Comparison of ENCODE assay signal across 20 cellular contexts in the genomic region with DNA sequence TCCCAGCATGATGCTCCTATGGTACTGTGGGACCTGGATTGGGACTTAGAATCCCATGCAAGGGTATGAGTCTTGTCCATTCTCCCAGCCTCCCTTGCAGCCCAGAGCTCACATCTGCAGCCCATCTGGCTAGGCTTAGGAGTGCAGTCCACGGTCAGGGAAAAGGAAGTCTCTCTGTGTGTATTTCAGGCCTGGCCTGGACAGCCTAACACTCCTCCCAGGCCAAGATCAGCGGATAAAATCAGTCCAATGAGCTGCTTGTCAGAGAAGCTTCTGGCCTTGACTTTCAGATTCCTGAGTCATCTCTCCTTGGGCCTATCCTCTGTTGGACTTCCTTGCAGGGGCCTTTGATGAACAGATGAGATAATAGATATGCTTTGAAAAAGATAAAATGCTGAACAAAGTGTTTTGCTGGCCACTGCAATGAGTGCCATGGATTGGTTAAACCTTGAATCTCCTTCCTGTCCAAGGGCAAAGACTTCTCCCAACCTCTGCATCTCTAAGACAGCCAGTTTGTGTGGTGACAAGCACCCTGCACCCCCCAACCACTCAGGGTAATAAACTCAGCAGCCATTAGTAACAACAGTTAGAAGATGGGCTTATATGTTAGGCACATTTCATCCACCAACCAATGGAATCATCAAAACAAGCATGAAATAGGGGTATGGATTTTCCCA.
DNase-seq lines count a peak whose midpoint lies in the region; ATAC-seq and TF ChIP-seq lines count a peak whose summit lies in the region.
"Had no signal": no experiment of that assay in that cellular context is flagged by ENCODE, and none has a peak within 500 bp of the region (broad histone marks: within the 10 kb centered on the region; RNA-seq: fewer than 3 reads in every experiment).

No MANE protein-coding gene starts in this region.

- POLR2A ChIA-PET in IMR-90 (lab: Charles Lee; ENCODE audit: unreplicated experiment) = no interaction called here

- no peak overlapping the region for H4K91ac ChIP-seq in IMR-90 (ENCODE audit: insufficient read depth, low read depth, low read length)

- no peaks in the 10 kb centered on the region for H3K4me1 ChIP-seq in IMR-90 (ENCODE audit: control insufficient read depth, insufficient read depth, low read length)
- no peaks in the 10 kb centered on the region for H3K4me1 ChIP-seq in mesendoderm (ENCODE audit: control insufficient read depth, low read depth, low read length)
- H3K4me1 ChIP-seq: HAP-1 had no signal

- ATAC-seq in IMR-90 (ENCODE audit: low read depth) = peak; percentile 37; the same call in 1 of the 2 replicates
- ATAC-seq in GM18511 (IDR thresholded peaks at IDR 0.05; ENCODE audit: unreplicated experiment) = no peak
- ATAC-seq: activated CD8-positive, alpha-beta memory T cell treated with anti-CD3 and anti-CD28 coated beads, Interleukin-2, amount 10 ng/mL, durations not matched to agents 7 days and 5 days had no signal

- no CpG with 5 or more reads among the region's 2 CpGs for WGBS in IMR-90 (ENCODE audit: extremely low coverage in 2 of 2, insufficient read length in 1 of 2), 2 experiments
- WGBS in mesendoderm (ENCODE audit: extremely low coverage, insufficient coverage, low lambda C conversion rate) = no CpG with 5 or more reads among the region's 2 CpGs

- H2AK9ac ChIP-seq in IMR-90 (replicated peaks; ENCODE audit: low read depth, low read length, poor library complexity) = peak overlapping the region; percentile 33

- no peaks in the 10 kb centered on the region for H3K9me3 ChIP-seq in IMR-90 (ENCODE audit: control insufficient read depth, insufficient read depth, low read length)
- H3K9me3 ChIP-seq: HAP-1 had no signal

- H3K18ac ChIP-seq in IMR-90 (ENCODE audit: low read depth, low read length) (no peak overlapping the region), mesendoderm (ENCODE audit: low read length) (no peak overlapping the region)

- TF ChIP-seq RAD21 in IMR-90 (IDR thresholded peaks at IDR 0.05; ENCODE audit: low read length) = no peak

- in situ Hi-C loops in IMR-90 (cut with MboI; ENCODE audit: low sequenced_read_pairs) = no loop called here

- H4K5ac ChIP-seq in IMR-90 (ENCODE audit: low read depth, low read length) = no peak overlapping the region
- no peak overlapping the region for H4K5ac ChIP-seq in mesendoderm (ENCODE audit: low read length)

- H3K14ac ChIP-seq in IMR-90 (replicated peaks; ENCODE audit: low read depth, low read length) = no peak overlapping the region

- no peaks in the 10 kb centered on the region for H3K79me2 ChIP-seq in mesendoderm (ENCODE audit: control insufficient read depth, insufficient read depth, low read length)

- H2AK5ac ChIP-seq in IMR-90 (ENCODE audit: low read depth, low read length) (no peak overlapping the region), mesendoderm (ENCODE audit: low read length) (no peak overlapping the region)

- H3K27ac ChIP-seq in IMR-90 (ENCODE audit: insufficient read depth, low read length) = no peak overlapping the region
- H3K27ac ChIP-seq in mesendoderm (ENCODE audit: low read depth, low read length) = no peak overlapping the region

- H3K27me3 ChIP-seq in IMR-90 (ENCODE audit: control insufficient read depth, insufficient read depth, low read length) (no peaks in the 10 kb centered on the region), mesendoderm (ENCODE audit: insufficient read depth, low read length, poor library complexity) (no peaks in the 10 kb centered on the region)

- no peak overlapping the region for H3K4me3 Mint-ChIP-seq in type B pancreatic cell
- H3K4me3 Mint-ChIP-seq: activated CD8-positive, alpha-beta memory T cell treated with anti-CD3 and anti-CD28 coated beads, Interleukin-2, amount 10 ng/mL, durations not matched to agents 7 days and 5 days; naive B cell had no signal

- peaks cover 6% of the 10 kb centered on the region for H3K27me3 Mint-ChIP-seq in type B pancreatic cell
- H3K27me3 Mint-ChIP-seq: activated CD8-positive, alpha-beta memory T cell treated with anti-CD3 and anti-CD28 coated beads, Interleukin-2, amount 10 ng/mL, durations not matched to agents 7 days and 5 days; naive B cell had no signal

- H4K20me1 ChIP-seq in IMR-90 (ENCODE audit: insufficient read depth, low read length) = no peaks in the 10 kb centered on the region

- CTCF ChIA-PET in IMR-90 (lab: Yijun Ruan, JAX) = no interaction called here

- no peak overlapping the region for H4K8ac ChIP-seq in IMR-90 (ENCODE audit: low read depth in 2 of 2, low read length in 2 of 2)
- no peak overlapping the region for H4K8ac ChIP-seq in mesendoderm (ENCODE audit: low read depth, low read length)

- H3K36me3 Mint-ChIP-seq in type B pancreatic cell = no peaks in the 10 kb centered on the region
- H3K36me3 Mint-ChIP-seq: activated CD8-positive, alpha-beta memory T cell treated with anti-CD3 and anti-CD28 coated beads, Interleukin-2, amount 10 ng/mL, durations not matched to agents 7 days and 5 days; naive B cell had no signal

- H3K36me3 ChIP-seq in IMR-90 (ENCODE audit: control insufficient read depth, insufficient read depth, low read length) (no peaks in the 10 kb centered on the region), mesendoderm (ENCODE audit: control insufficient read depth, insufficient read depth, low read length) (no peaks in the 10 kb centered on the region)
- H3K36me3 ChIP-seq: HAP-1 had no signal

- H3K23ac ChIP-seq in IMR-90 (ENCODE audit: low read depth, low read length) (no peak overlapping the region), mesendoderm (ENCODE audit: low read length) (no peak overlapping the region)

- H2BK5ac ChIP-seq in IMR-90 (ENCODE audit: low read depth, low read length, poor library complexity, severe bottlenecking) (no peak overlapping the region), mesendoderm (ENCODE audit: low read length) (no peak overlapping the region)

- H3K9me3 Mint-ChIP-seq in type B pancreatic cell = no peaks in the 10 kb centered on the region

- H3K56ac ChIP-seq in IMR-90 (ENCODE audit: extremely low read depth, insufficient read depth, low read length) (no peak overlapping the region), mesendoderm (ENCODE audit: low read length) (no peak overlapping the region)

- dilution Hi-C loops in IMR-90 (cut with HindIII; ENCODE audit: low sequenced_read_pairs, unreplicated experiment) = no loop called here

- DNase-seq in AG09319 (ENCODE audit: extremely low read depth, low read depth) (peak; percentile 12), IMR-90 (peak; percentile 45), fibroblast of peridontal ligament (ENCODE audit: extremely low read depth) (peak; percentile 11), mesendoderm (peak; percentile 14), NCI-H2227 treated with DMSO at 0.1 percent for 48 hours (lab: John Stamatoyannopoulos, UW) (no peak), type B pancreatic cell (ENCODE audit: extremely low spot score, unreplicated experiment) (no peak), HK-2 (ENCODE audit: unreplicated experiment) (no peak)
- DNase-seq: activated CD4-positive, CD25-positive, alpha-beta regulatory T cell treated with anti-CD3 and anti-CD28 coated beads, Interleukin-2, amount 50 U/mL, for 72 hours; activated CD8-positive, alpha-beta memory T cell treated with anti-CD3 and anti-CD28 coated beads, Interleukin-2, amount 10 ng/mL, durations not matched to agents 7 days and 5 days; activated gamma-delta T cell; Calu3; dermis blood vessel endothelial cell; GDM1; naive B cell; NCI-H1436 treated with DMSO at 0.1 percent for 48 hours; NCI-H226; SHP77 treated with DMSO at 0.1 percent for 48 hours; stimulated activated CD4-positive, alpha-beta T cell treated with anti-CD3 and anti-CD28 coated beads, Interleukin-1b, Interleukin-23, amount 100 ng/mL, for 48 hours had no signal

- H2BK120ac ChIP-seq in IMR-90 (ENCODE audit: low read depth, low read length) (no peak overlapping the region), mesendoderm (ENCODE audit: low read depth, low read length) (no peak overlapping the region)

- H2BK15ac ChIP-seq in IMR-90 (ENCODE audit: low read depth, low read length) (no peak overlapping the region), mesendoderm (replicated peaks; ENCODE audit: low read depth) (no peak overlapping the region)

- H2BK20ac ChIP-seq in IMR-90 (ENCODE audit: low read depth, low read length) = no peak overlapping the region

- TF ChIP-seq CTCF in AG09319 (IDR thresholded peaks at IDR 0.05; ENCODE audit: low read depth, low read length) (no peak), IMR-90 (conservative IDR thresholded peaks at IDR 0.05; ENCODE audit: low read depth, low read length) (no peak), type B pancreatic cell (conservative IDR thresholded peaks at IDR 0.05) (no peak)

- no TSS peak for BruUV-seq in IMR-90 (replicated peaks; lab: Mats Ljungman, UMichigan)

- no peaks in the 10 kb centered on the region for H3K9me1 ChIP-seq in IMR-90 (ENCODE audit: insufficient read depth, low read length)

- H3K79me1 ChIP-seq in IMR-90 (ENCODE audit: low read depth in 1 of 2, low read length in 2 of 2) = no peaks in the 10 kb centered on the region
- no peaks in the 10 kb centered on the region for H3K79me1 ChIP-seq in mesendoderm (ENCODE audit: low read length)

- H3K27ac Mint-ChIP-seq in type B pancreatic cell = no peak overlapping the region
- H3K27ac Mint-ChIP-seq: activated CD8-positive, alpha-beta memory T cell treated with anti-CD3 and anti-CD28 coated beads, Interleukin-2, amount 10 ng/mL, durations not matched to agents 7 days and 5 days; naive B cell had no signal

- H3K4me1 Mint-ChIP-seq in type B pancreatic cell (ENCODE audit: unreplicated experiment) = no peaks in the 10 kb centered on the region
- H3K4me1 Mint-ChIP-seq: activated CD8-positive, alpha-beta memory T cell treated with anti-CD3 and anti-CD28 coated beads, Interleukin-2, amount 10 ng/mL, durations not matched to agents 7 days and 5 days; naive B cell had no signal

- H3K4me2 ChIP-seq in IMR-90 (ENCODE audit: low read depth, low read length) = no peak overlapping the region
- no peak overlapping the region for H3K4me2 ChIP-seq in mesendoderm (ENCODE audit: low read length)

- H3K9ac ChIP-seq in IMR-90 (ENCODE audit: low read depth, low read length) = no peak overlapping the region
- no peak overlapping the region for H3K9ac ChIP-seq in mesendoderm (ENCODE audit: low read length)

- H3K4ac ChIP-seq in IMR-90 (ENCODE audit: low read depth, low read length) = no peak overlapping the region
- H3K4ac ChIP-seq in mesendoderm (ENCODE audit: low read depth, low read length) = no peak overlapping the region

- no peak for TF ChIP-seq POLR2A in IMR-90 (IDR thresholded peaks at IDR 0.05; ENCODE audit: low read depth, low read length)

- H2AFZ ChIP-seq in IMR-90 (replicated peaks; ENCODE audit: low read length, poor library complexity) = no peak overlapping the region

- intact Hi-C loops in IMR-90 (cut with micrococcal nuclease) = no loop called here

- H3K4me3 ChIP-seq in IMR-90 (ENCODE audit: insufficient read depth, low read depth, low read length) (no peak overlapping the region), mesendoderm (ENCODE audit: low read length) (no peak overlapping the region)
- H3K4me3 ChIP-seq: HAP-1 had no signal

TF ChIP-seq in IMR-90, 13 proteins besides CTCF, POLR2A, EP300 and RAD21 (continues in another document):
- no peak for TF ChIP-seq CHD1 (IDR thresholded peaks at IDR 0.05; ENCODE audit: low read depth, low read length)
- TF ChIP-seq BHLHE40 (IDR thresholded peaks at IDR 0.05; ENCODE audit: low read depth, low read length) = no peak
- TF ChIP-seq RCOR1 (IDR thresholded peaks at IDR 0.05; ENCODE audit: insufficient replicate concordance, low read length) = no peak
- TF ChIP-seq MAFK (IDR thresholded peaks at IDR 0.05; ENCODE audit: low read depth, low read length) = no peak

Comparison
In these comparisons a context has a peak if more than half of its experiments do, and no peak if none do; other contexts are left out.
1. DNase-seq: peak in AG09319 (single experiment), IMR-90 (single experiment), fibroblast of peridontal ligament (single experiment) and mesendoderm (single experiment); none in NCI-H2227 treated with DMSO at 0.1 percent for 48 hours (single experiment), type B pancreatic cell (single experiment) and HK-2 (single experiment).